Comparison of ENCODE assay signal across 1 cellular context in the genomic region with DNA sequence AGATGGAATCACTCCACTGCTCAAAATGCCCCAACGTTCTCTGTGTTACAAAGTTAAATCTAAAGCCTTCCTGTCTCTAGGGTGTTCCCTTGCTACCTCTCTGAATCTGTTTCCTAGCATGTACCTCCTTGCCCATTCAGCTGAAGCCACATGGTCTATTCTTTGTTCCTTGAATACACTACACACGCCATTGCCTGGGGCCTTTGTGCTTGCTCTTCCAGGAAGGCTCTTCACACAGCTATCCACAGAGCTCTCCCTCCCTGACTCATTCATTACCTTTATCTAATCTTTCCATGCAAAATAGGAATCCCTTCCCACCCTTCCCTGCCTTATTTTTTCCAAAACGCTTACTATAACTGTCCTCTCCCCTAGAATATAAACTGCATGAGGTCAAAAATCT.
TF ChIP-seq lines count a peak whose summit lies in the region.

No MANE protein-coding gene starts in this region.

TF ChIP-seq in WTC11, 78 proteins besides CTCF, POLR2A, EP300 and RAD21 (continued from another document):
- TF ChIP-seq ETV6 (CRISPR knock-in tag; IDR thresholded peaks at IDR 0.05), result no peak
- TF ChIP-seq, protein P1, sequence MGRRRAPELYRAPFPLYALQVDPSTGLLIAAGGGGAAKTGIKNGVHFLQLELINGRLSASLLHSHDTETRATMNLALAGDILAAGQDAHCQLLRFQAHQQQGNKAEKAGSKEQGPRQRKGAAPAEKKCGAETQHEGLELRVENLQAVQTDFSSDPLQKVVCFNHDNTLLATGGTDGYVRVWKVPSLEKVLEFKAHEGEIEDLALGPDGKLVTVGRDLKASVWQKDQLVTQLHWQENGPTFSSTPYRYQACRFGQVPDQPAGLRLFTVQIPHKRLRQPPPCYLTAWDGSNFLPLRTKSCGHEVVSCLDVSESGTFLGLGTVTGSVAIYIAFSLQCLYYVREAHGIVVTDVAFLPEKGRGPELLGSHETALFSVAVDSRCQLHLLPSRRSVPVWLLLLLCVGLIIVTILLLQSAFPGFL (CRISPR knock-in tag; IDR thresholded peaks at IDR 0.05; ENCODE audit: borderline replicate concordance), result no peak
TF ChIP-seq in WTC11: peak in this region for 0.
